7 cellular contexts compared by ENCODE assay signal in genomic region chr16:58661199-58661830, GRCh38. TPM values are rescaled to one million over a fixed set of nuclear protein-coding genes. Genes with fewer than 3 reads are reported as not detected.
DNase-seq lines count a peak whose midpoint lies in the region; ATAC-seq and TF ChIP-seq lines count a peak whose summit lies in the region.

No MANE protein-coding gene starts in this region.

- no TSS peak for BruUV-seq in mammary epithelial cell (replicated peaks; lab: Mats Ljungman, UMichigan)

- DNase-seq in DND-41, result no peak
- peak in 1 of 2 experiments; percentile 75 for DNase-seq in HL-60 (ENCODE audit: low read depth in 1 of 2, low spot score in 1 of 2)
- DNase-seq in NOMO-1 treated with dmso at 0.1 percent for 144 hours (lab: John Stamatoyannopoulos, UW; ENCODE audit: unreplicated experiment), result peak; percentile 51
- peak; percentile 81 for DNase-seq in mammary epithelial cell
- DNase-seq in kidney epithelial cell (ENCODE audit: low read depth), result peak; percentile 64
- peak in 1 of 2 donors; percentile 45 for DNase-seq in tibial artery

- H2AFZ ChIP-seq in DND-41 (ENCODE audit: low read depth, low read length), result no peak overlapping the region
- no peak overlapping the region for H2AFZ ChIP-seq in mammary epithelial cell (ENCODE audit: low read depth, low read length)

- peak; percentile 55 for TF ChIP-seq CTCF in DND-41 (IDR thresholded peaks at IDR 0.05; ENCODE audit: borderline replicate concordance, extremely low read depth, low read length, poor library complexity, severe bottlenecking)
- peak; percentile 82 for TF ChIP-seq CTCF in HL-60 (IDR thresholded peaks at IDR 0.05; ENCODE audit: insufficient read depth, low read length)
- TF ChIP-seq CTCF in mammary epithelial cell (conservative IDR thresholded peaks at IDR 0.05 in 1 of 2, IDR thresholded peaks at IDR 0.05 in 1 of 2; ENCODE audit: extremely low read depth in 1 of 2, insufficient read depth in 1 of 2, low read depth in 1 of 2, low read length in 2 of 2), result peak; percentile 70 to 76
- peak; percentile 63 for TF ChIP-seq CTCF in kidney epithelial cell (IDR thresholded peaks at IDR 0.05; ENCODE audit: insufficient read depth, low read length, poor library complexity, severe bottlenecking)
- TF ChIP-seq CTCF in tibial artery (IDR thresholded peaks at IDR 0.05), result peak; percentile 46

- 22% methylated on average over 12 of the region's 12 CpGs for WGBS in mammary epithelial cell (ENCODE audit: low coverage, missing lambda C conversion rate)

- intact Hi-C loops in mammary epithelial cell (cut with micrococcal nuclease), result loop anchor here (1.0 to 10.0 kb wide), 5 partner anchors 33 to 637 kb away; partner anchors contain the start of genes CNOT1 and MMP15
- intact Hi-C loops in tibial artery (cut with DNase I; ENCODE audit: low total_unique reads), result loop anchor here (5.0 kb wide), 1 partner anchor 149 kb away; no protein-coding TSS in a partner anchor

- H3K79me2 ChIP-seq in DND-41 (ENCODE audit: insufficient read depth, low read length), result no peaks in the 10 kb centered on the region
- H3K79me2 ChIP-seq in mammary epithelial cell (ENCODE audit: insufficient read depth, low read length), result no peaks in the 10 kb centered on the region

- H3K4me2 ChIP-seq in DND-41 (ENCODE audit: insufficient read depth, low read length) (no peak overlapping the region), mammary epithelial cell (ENCODE audit: insufficient read depth, low read depth, low read length) (no peak overlapping the region)

- H3K4me3 ChIP-seq in DND-41 (ENCODE audit: low read depth in 1 of 2, low read length in 2 of 2), result no peak overlapping the region
- H3K4me3 ChIP-seq in HL-60 (replicated peaks; ENCODE audit: insufficient read depth, low read length), result no peak overlapping the region
- H3K4me3 ChIP-seq in mammary epithelial cell (replicated peaks in 1 of 3; ENCODE audit: insufficient read depth in 1 of 3, low read depth in 2 of 3, low read length in 3 of 3), result no peak overlapping the region
- H3K4me3 ChIP-seq in kidney epithelial cell (ENCODE audit: low read depth, low read length), result no peak overlapping the region
- H3K4me3 ChIP-seq in tibial artery, result no peak overlapping the region

- no peaks in the 10 kb centered on the region for H3K9me3 ChIP-seq in DND-41 (ENCODE audit: insufficient read depth, low read length, severe bottlenecking)
- H3K9me3 ChIP-seq in mammary epithelial cell (replicated peaks; ENCODE audit: insufficient read depth, low read length), result no peaks in the 10 kb centered on the region
- H3K9me3 ChIP-seq in tibial artery, result no peaks in the 10 kb centered on the region

- H3K9ac ChIP-seq in DND-41 (ENCODE audit: low read depth, low read length) (no peak overlapping the region), mammary epithelial cell (ENCODE audit: insufficient read depth, low read length) (no peak overlapping the region)

- no peaks in the 10 kb centered on the region for H3K4me1 ChIP-seq in DND-41 (ENCODE audit: insufficient read depth, low read length)
- no peaks in the 10 kb centered on the region for H3K4me1 ChIP-seq in mammary epithelial cell (ENCODE audit: insufficient read depth, low read length)
- H3K4me1 ChIP-seq in tibial artery, result no peaks in the 10 kb centered on the region

- ATAC-seq in DND-41 (ENCODE audit: insufficient read depth, low read depth) (peak; percentile 71), GM19455 (IDR thresholded peaks at IDR 0.05; ENCODE audit: unreplicated experiment) (peak; percentile 79)

- H3K27ac ChIP-seq in DND-41 (ENCODE audit: low read length) (no peak overlapping the region), HL-60 (replicated peaks) (no peak overlapping the region), mammary epithelial cell (ENCODE audit: insufficient read depth, low read depth, low read length) (no peak overlapping the region), tibial artery (no peak overlapping the region)

- in situ Hi-C loops in mammary epithelial cell (cut with MboI; ENCODE audit: low sequenced_read_pairs in 2 of 2), result loop anchor here (25.0 kb wide), 3 partner anchors 99 to 324 kb away; no protein-coding TSS in a partner anchor

- CTCF ChIA-PET in mammary epithelial cell (lab: Charles Lee; ENCODE audit: low non-redundant PET), result interaction anchor here (0.6 to 1.1 kb wide), 6 partner anchors 95 to 324 kb away, joined by 3 to 8 read pairs (median 4); partner anchors contain the start of gene NDRG4

- no peaks in the 10 kb centered on the region for H3K27me3 ChIP-seq in DND-41 (ENCODE audit: insufficient read depth, low read length, poor library complexity)
- H3K27me3 ChIP-seq in HL-60 (ENCODE audit: insufficient read depth, poor library complexity, severe bottlenecking), result no peaks in the 10 kb centered on the region
- H3K27me3 ChIP-seq in mammary epithelial cell (ENCODE audit: insufficient read depth, low read length), result no peaks in the 10 kb centered on the region
- no peaks in the 10 kb centered on the region for H3K27me3 ChIP-seq in kidney epithelial cell (ENCODE audit: control insufficient read depth, insufficient read depth, low read length)
- no peaks in the 10 kb centered on the region for H3K27me3 ChIP-seq in tibial artery

- dilution Hi-C loops in mammary epithelial cell (cut with HindIII; ENCODE audit: low sequenced_read_pairs), result no loop called here

- H3K36me3 ChIP-seq in DND-41 (ENCODE audit: insufficient read depth, low read length) (no peaks in the 10 kb centered on the region), mammary epithelial cell (ENCODE audit: insufficient read depth, low read length) (no peaks in the 10 kb centered on the region), kidney epithelial cell (ENCODE audit: control insufficient read depth, insufficient read depth, low read length) (no peaks in the 10 kb centered on the region), tibial artery (peaks cover 0 to under 1% (median under 1%) of the 10 kb centered on the region in 3 donors)

- H4K20me1 ChIP-seq in DND-41 (ENCODE audit: insufficient read depth, low read length), result no peaks in the 10 kb centered on the region
- no peaks in the 10 kb centered on the region for H4K20me1 ChIP-seq in mammary epithelial cell (ENCODE audit: insufficient read depth, low read length)

RNA-seq across cellular contexts. Expression of gene SLC38A7, which starts 23.3 kb away (rescaled TPM):
- total RNA-seq in mammary epithelial cell (10 to 100 TPM; 22.7 to 42.0 TPM), kidney epithelial cell (38.0 and 42.6 TPM in 2 replicates)
- polyA plus RNA-seq in mammary epithelial cell, result 15.2 TPM
- 22.6 TPM for polyA minus RNA-seq in mammary epithelial cell

RNA-seq across cellular contexts. Expression of gene CNOT1, which starts 31.7 kb away (rescaled TPM):
- total RNA-seq in mammary epithelial cell (100 to 1,000 TPM; 159 to 191 TPM), kidney epithelial cell (124 and 132 TPM in 2 replicates)
- polyA plus RNA-seq in mammary epithelial cell, result 115 TPM
- 324 TPM for polyA minus RNA-seq in mammary epithelial cell
